ENCODE assay signal across 8 cellular contexts in genomic region chr11:47248304-47248663, GRCh38. TPM values are rescaled to one million over a fixed set of nuclear protein-coding genes. Genes with fewer than 3 reads are reported as not detected.
DNase-seq lines count a peak whose midpoint lies in the region; ATAC-seq and TF ChIP-seq lines count a peak whose summit lies in the region.

No MANE protein-coding gene starts in this region.

- CTCF ChIA-PET in AG04450 (lab: Charles Lee), result interaction anchor here (0.8 to 4.0 kb wide), 7 partner anchors 10 to 126 kb away, joined by 3 to 31 read pairs (median 7); partner anchors contain the start of gene NR1H3

- peaks cover 20% of the 10 kb centered on the region for H3K4me1 Mint-ChIP-seq in activated naive CD8-positive, alpha-beta T cell treated with anti-CD3 and anti-CD28 coated beads for 36 hours
- peaks cover 28% of the 10 kb centered on the region for H3K4me1 Mint-ChIP-seq in stimulated activated naive CD8-positive, alpha-beta T cell treated with anti-CD3 and anti-CD28 coated beads, Interleukin-15, Interleukin-2, amounts not matched to agents 100 ng/mL and 50 ng/mL, for 24 hours (ENCODE audit: low read depth)

- H3K27ac ChIP-seq in AG04450 (ENCODE audit: low read depth, low read length) (peak overlapping the region; percentile 77), iPS-18a (ENCODE audit: low read length) (peak overlapping the region; percentile 98)

- H3K27me3 ChIP-seq in AG04450 (ENCODE audit: control insufficient read depth, insufficient read depth, low read length) (no peaks in the 10 kb centered on the region), iPS-18a (ENCODE audit: control insufficient read depth, insufficient read depth, low read length) (no peaks in the 10 kb centered on the region)

- no peaks in the 10 kb centered on the region for H3K36me3 Mint-ChIP-seq in activated naive CD8-positive, alpha-beta T cell treated with anti-CD3 and anti-CD28 coated beads for 36 hours
- H3K36me3 Mint-ChIP-seq in stimulated activated naive CD8-positive, alpha-beta T cell treated with anti-CD3 and anti-CD28 coated beads, Interleukin-15, Interleukin-2, amounts not matched to agents 100 ng/mL and 50 ng/mL, for 24 hours (ENCODE audit: low read depth), result peaks cover 5% of the 10 kb centered on the region

- peaks cover 13% of the 10 kb centered on the region for H3K36me3 ChIP-seq in iPS-18a (ENCODE audit: control insufficient read depth, low read depth, low read length)

- H3K9me3 ChIP-seq in AG04450 (ENCODE audit: control insufficient read depth, insufficient read depth, low read length) (no peaks in the 10 kb centered on the region), iPS-18a (ENCODE audit: control insufficient read depth, low read depth, low read length) (no peaks in the 10 kb centered on the region)

- POLR2A ChIA-PET in AG04450 (lab: Yijun Ruan, JAX), result interaction anchor here (0.6 to 1.9 kb wide), 11 partner anchors 9 to 63 kb away, joined by 3 to 19 read pairs (median 4); partner anchors contain the start of genes DDB2 and NR1H3

- peak overlapping the region; percentile 96 for H3K4me3 Mint-ChIP-seq in activated naive CD8-positive, alpha-beta T cell treated with anti-CD3 and anti-CD28 coated beads for 36 hours
- H3K4me3 Mint-ChIP-seq in stimulated activated naive CD8-positive, alpha-beta T cell treated with anti-CD3 and anti-CD28 coated beads, Interleukin-15, Interleukin-2, amounts not matched to agents 100 ng/mL and 50 ng/mL, for 24 hours, result peak overlapping the region; percentile 96

- in situ Hi-C loops in G401 (cut with HindIII; ENCODE audit: low sequenced_read_pairs), result no loop called here

- DNase-seq in AG04450 (ENCODE audit: low read depth, low spot score) (no peak), NCI-H345 (lab: John Stamatoyannopoulos, UW) (no peak), G401 (ENCODE audit: low spot score) (no peak)
- DNase-seq in activated naive CD8-positive, alpha-beta T cell treated with anti-CD3 and anti-CD28 coated beads for 36 hours, result no peak

- ATAC-seq in GM19328 (IDR thresholded peaks at IDR 0.05; ENCODE audit: unreplicated experiment) (peak; percentile 30), HG03432 (IDR thresholded peaks at IDR 0.05; ENCODE audit: unreplicated experiment) (peak; percentile 28)

- no peak for TF ChIP-seq CTCF in AG04450 (IDR thresholded peaks at IDR 0.05; ENCODE audit: low read depth, low read length)

- peak overlapping the region; percentile 97 for H3K4me3 ChIP-seq in AG04450 (ENCODE audit: low read depth, low read length)
- peak overlapping the region; percentile 91 for H3K4me3 ChIP-seq in iPS-18a (ENCODE audit: low read length)

- peaks cover 4% of the 10 kb centered on the region for H3K4me1 ChIP-seq in iPS-18a (ENCODE audit: control insufficient read depth, low read depth, low read length)

- peak overlapping the region; percentile 98 for H3K27ac Mint-ChIP-seq in activated naive CD8-positive, alpha-beta T cell treated with anti-CD3 and anti-CD28 coated beads for 36 hours
- peak overlapping the region; percentile 97 for H3K27ac Mint-ChIP-seq in stimulated activated naive CD8-positive, alpha-beta T cell treated with anti-CD3 and anti-CD28 coated beads, Interleukin-15, Interleukin-2, amounts not matched to agents 100 ng/mL and 50 ng/mL, for 24 hours

- no peaks in the 10 kb centered on the region for H3K27me3 Mint-ChIP-seq in activated naive CD8-positive, alpha-beta T cell treated with anti-CD3 and anti-CD28 coated beads for 36 hours
- H3K27me3 Mint-ChIP-seq in stimulated activated naive CD8-positive, alpha-beta T cell treated with anti-CD3 and anti-CD28 coated beads, Interleukin-15, Interleukin-2, amounts not matched to agents 100 ng/mL and 50 ng/mL, for 24 hours, result no peaks in the 10 kb centered on the region

- H3K9ac ChIP-seq in iPS-18a (ENCODE audit: low read length), result peak overlapping the region; percentile 81

- H3K9me3 Mint-ChIP-seq in activated naive CD8-positive, alpha-beta T cell treated with anti-CD3 and anti-CD28 coated beads for 36 hours, result no peaks in the 10 kb centered on the region
- no peaks in the 10 kb centered on the region for H3K9me3 Mint-ChIP-seq in stimulated activated naive CD8-positive, alpha-beta T cell treated with anti-CD3 and anti-CD28 coated beads, Interleukin-15, Interleukin-2, amounts not matched to agents 100 ng/mL and 50 ng/mL, for 24 hours

RNA-seq across cellular contexts. Expression of gene ACP2, which starts 0.3 kb away (rescaled TPM):
- 20.8 and 25.1 TPM in 2 replicates for polyA plus RNA-seq in AG04450 (2011; rRNA removed)
- 31.9 and 42.1 TPM in 2 replicates for polyA minus RNA-seq in AG04450 (2011; rRNA and poly(A)+ RNA removed)
- 10 to 100 TPM; 13.4 to 13.9 TPM for total RNA-seq in activated naive CD8-positive, alpha-beta T cell treated with anti-CD3 and anti-CD28 coated beads for 36 hours
- total RNA-seq in G401 (2014; rRNA removed; shearing (Covaris generic)), result 27.8 and 41.4 TPM in 2 replicates

RNA-seq across cellular contexts. Expression of gene NR1H3, which starts 9.5 kb away (rescaled TPM):
- 21.9 and 27.2 TPM in 2 replicates for polyA plus RNA-seq in AG04450 (2011; rRNA removed)
- 23.8 and 30.3 TPM in 2 replicates for polyA minus RNA-seq in AG04450 (2011; rRNA and poly(A)+ RNA removed)
- 1 to 10 TPM; 8.1 to 8.2 TPM for total RNA-seq in activated naive CD8-positive, alpha-beta T cell treated with anti-CD3 and anti-CD28 coated beads for 36 hours
- 13.7 and 14.1 TPM in 2 replicates for total RNA-seq in G401 (2014; rRNA removed; shearing (Covaris generic))

RNA-seq across cellular contexts. Expression of gene MADD, which starts 21.6 kb away (rescaled TPM):
- 10.5 and 20.9 TPM in 2 replicates for polyA plus RNA-seq in AG04450 (2011; rRNA removed)
- polyA minus RNA-seq in AG04450 (2011; rRNA and poly(A)+ RNA removed), result 29.9 and 43.1 TPM in 2 replicates
- 10 to 100 TPM; 50.9 to 51.2 TPM for total RNA-seq in activated naive CD8-positive, alpha-beta T cell treated with anti-CD3 and anti-CD28 coated beads for 36 hours
- 12.9 and 13.4 TPM in 2 replicates for total RNA-seq in G401 (2014; rRNA removed; shearing (Covaris generic))

RNA-seq across cellular contexts. Expression of gene DDB2, which starts 33.5 kb away (rescaled TPM):
- 47.3 and 48.1 TPM in 2 replicates for polyA plus RNA-seq in AG04450 (2011; rRNA removed)
- polyA minus RNA-seq in AG04450 (2011; rRNA and poly(A)+ RNA removed), result 27.1 and 32.5 TPM in 2 replicates
- 100 to 1,000 TPM; 111 to 112 TPM for total RNA-seq in activated naive CD8-positive, alpha-beta T cell treated with anti-CD3 and anti-CD28 coated beads for 36 hours
- total RNA-seq in G401 (2014; rRNA removed; shearing (Covaris generic)), result 53.2 and 53.4 TPM in 2 replicates
